Comparison of ENCODE assay signal across 13 cellular contexts in the genomic region with DNA sequence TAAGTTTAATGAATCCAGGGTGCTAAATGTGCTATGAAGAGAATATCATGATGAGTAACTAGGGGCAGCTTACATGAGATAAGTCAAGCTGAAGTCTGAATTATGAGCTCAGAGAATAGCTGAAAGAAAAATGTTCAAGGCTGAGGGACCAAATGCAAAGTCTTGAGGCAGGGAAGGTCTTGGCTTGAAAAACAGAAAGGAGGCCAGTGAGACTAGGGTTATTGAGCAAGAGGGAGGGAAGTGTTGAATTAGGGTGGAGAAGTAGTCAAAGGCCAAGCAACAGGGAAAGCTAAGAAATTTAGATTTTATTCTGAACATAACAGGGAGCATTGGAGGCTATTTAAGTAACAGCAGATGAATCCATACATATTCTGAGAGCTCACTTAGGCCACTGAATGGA. TPM values are rescaled to one million over a fixed set of nuclear protein-coding genes. Genes with fewer than 3 reads are reported as not detected.
DNase-seq lines count a peak whose midpoint lies in the region; ATAC-seq and TF ChIP-seq lines count a peak whose summit lies in the region.
"Had no signal": no experiment of that assay in that cellular context is flagged by ENCODE, and none has a peak within 500 bp of the region (broad histone marks: within the 10 kb centered on the region; RNA-seq: fewer than 3 reads in every experiment).

No MANE protein-coding gene starts in this region.

- peak; percentile 60 for ATAC-seq in Right ventricle myocardium superior (ENCODE audit: poor library complexity)
- ATAC-seq: CD8-positive, alpha-beta T cell had no signal

- TF ChIP-seq POLR2A in erythroblast (IDR thresholded peaks at IDR 0.05; ENCODE audit: low read length): no peak

- intact Hi-C loops in Right ventricle myocardium superior (cut with DNase I) (no loop called here), cardiac septum (cut with DNase I) (no loop called here)

- DNase-seq in Right ventricle myocardium superior: no peak
- DNase-seq in cardiac septum (ENCODE audit: low spot score): no peak
- peak; percentile 21 to 35 for DNase-seq in AML-193 (lab: John Stamatoyannopoulos, UW)
- DNase-seq in erythroblast (lab: John Stamatoyannopoulos, UW): peak; percentile 12 to 34
- no peak for DNase-seq in iPS-NIHi11 (ENCODE audit: low spot score)
- DNase-seq: 8988T; ACHN; Caco-2; Calu3; CD4-positive, alpha-beta T cell; CD8-positive, alpha-beta T cell; DMS79 treated with DMSO at 0.1 percent for 48 hours; GF-D8 had no signal

RNA-seq across cellular contexts. Expression of a gene that starts 11.4 kb away (rescaled TPM):
- 6.5 TPM for total RNA-seq in Right ventricle myocardium superior
- total RNA-seq in cardiac septum: 11.6 TPM

Comparison
In these comparisons a context has a peak if more than half of its experiments do, and no peak if none do; other contexts are left out.
1. DNase-seq: peak in AML-193 (2 of 2) and erythroblast (2 of 2); none in Right ventricle myocardium superior (single experiment), cardiac septum (single experiment) and iPS-NIHi11 (single experiment).